ENCODE assay signal across 14 cellular contexts in the genomic region with DNA sequence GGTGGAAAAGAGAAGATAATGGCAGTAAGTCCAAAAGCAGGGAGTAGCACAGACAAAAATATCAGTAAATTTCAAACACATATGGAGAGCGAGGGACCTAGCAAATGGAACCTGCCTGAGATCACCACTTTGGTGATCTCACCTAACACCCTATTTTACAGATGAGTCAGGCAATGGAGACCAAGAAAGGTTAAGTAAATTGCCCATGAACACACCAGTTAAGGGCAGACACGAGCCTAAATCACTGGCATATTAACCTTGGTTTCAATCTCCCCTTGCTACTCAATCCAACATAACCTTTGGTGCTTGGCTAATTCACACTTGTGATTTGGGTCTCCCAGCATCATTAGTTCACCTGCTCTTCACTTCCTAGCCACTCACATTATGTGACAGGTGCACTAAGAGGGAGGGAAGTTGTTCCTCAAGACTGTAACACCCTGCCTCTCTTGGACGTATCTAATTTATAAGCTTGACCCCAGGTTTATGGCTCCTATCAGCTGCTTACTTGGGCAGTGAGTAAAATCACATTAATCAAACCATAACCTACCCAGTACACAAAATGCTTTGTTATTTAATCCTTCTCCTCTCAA.
"Had no signal": no experiment of that assay in that cellular context is flagged by ENCODE, and none has a peak within 500 bp of the region (broad histone marks: within the 10 kb centered on the region; RNA-seq: fewer than 3 reads in every experiment).

No MANE protein-coding gene starts in this region.

- ATAC-seq: body of pancreas; effector memory CD8-positive, alpha-beta T cell; pancreas had no signal

- H3K9ac ChIP-seq: neural progenitor cell had no signal

- H3K9me3 ChIP-seq: adrenal gland, body of pancreas, pancreas, thyroid gland, vagina had no signal

- H3K9me3 Mint-ChIP-seq: activated naive CD4-positive, alpha-beta T cell treated with anti-CD3 and anti-CD28 coated beads, Interleukin-2, amount 10 ng/mL, durations not matched to agents 7 days and 5 days; effector memory CD8-positive, alpha-beta T cell; neural progenitor cell had no signal

- H3K27ac Mint-ChIP-seq: activated naive CD4-positive, alpha-beta T cell treated with anti-CD3 and anti-CD28 coated beads, Interleukin-2, amount 10 ng/mL, durations not matched to agents 7 days and 5 days; effector memory CD8-positive, alpha-beta T cell; neural progenitor cell had no signal

- H3K27me3 ChIP-seq: adrenal gland, body of pancreas, neural progenitor cell, pancreas, thyroid gland, vagina had no signal

- H3K36me3 Mint-ChIP-seq: activated naive CD4-positive, alpha-beta T cell treated with anti-CD3 and anti-CD28 coated beads, Interleukin-2, amount 10 ng/mL, durations not matched to agents 7 days and 5 days had no signal

- H3K36me3 ChIP-seq: adrenal gland, neural progenitor cell, pancreas, thyroid gland, vagina, WERI-Rb-1 had no signal

- H3K4me3 Mint-ChIP-seq: activated naive CD4-positive, alpha-beta T cell treated with anti-CD3 and anti-CD28 coated beads, Interleukin-2, amount 10 ng/mL, durations not matched to agents 7 days and 5 days; effector memory CD8-positive, alpha-beta T cell; neural progenitor cell had no signal

- H3K4me3 ChIP-seq: adrenal gland, body of pancreas, neural progenitor cell, pancreas, thyroid gland, vagina had no signal

- H3K4me1 Mint-ChIP-seq: activated naive CD4-positive, alpha-beta T cell treated with anti-CD3 and anti-CD28 coated beads, Interleukin-2, amount 10 ng/mL, durations not matched to agents 7 days and 5 days; neural progenitor cell had no signal

- DNase-seq: activated CD4-positive, alpha-beta T cell treated with anti-CD3 and anti-CD28 coated beads for 48 hours; activated naive CD4-positive, alpha-beta T cell treated with anti-CD3 and anti-CD28 coated beads, Interleukin-2, amount 10 ng/mL, durations not matched to agents 7 days and 5 days; adrenal gland; body of pancreas; effector memory CD8-positive, alpha-beta T cell; glutamatergic neuron; midbrain; pancreas; SW 1271; T-helper 9 cell; thyroid gland; WERI-Rb-1 had no signal

- H3K27ac ChIP-seq: neural progenitor cell, vagina, WERI-Rb-1 had no signal
